Comparison of ENCODE assay signal across 8 cellular contexts in genomic region chr13:27362064-27362751, GRCh38.
DNase-seq lines count a peak whose midpoint lies in the region; ATAC-seq, FAIRE-seq and TF ChIP-seq lines count a peak whose summit lies in the region.

No MANE protein-coding gene starts in this region.

- H3K14ac ChIP-seq in neuronal stem cell (ENCODE audit: low read length): no peak overlapping the region

- H3K4me2 ChIP-seq in neuronal stem cell (ENCODE audit: insufficient read depth, low read length, poor library complexity, severe bottlenecking): peak overlapping the region; percentile 72

- no peak overlapping the region for H2BK120ac ChIP-seq in neuronal stem cell (ENCODE audit: low read depth, low read length)

- H3K4me1 ChIP-seq in RWPE2 (ENCODE audit: insufficient read depth, poor library complexity, severe bottlenecking) (no peaks in the 10 kb centered on the region), neuronal stem cell (ENCODE audit: control insufficient read depth in 2 of 2, insufficient read depth in 1 of 2, low read depth in 1 of 2, low read length in 2 of 2) (peaks cover 0 to 3% of the 10 kb centered on the region in 2 donors), stomach smooth muscle (ENCODE audit: control insufficient read depth, insufficient read depth, low read length) (peaks cover 12% of the 10 kb centered on the region)

- H3K27ac ChIP-seq in RWPE2 (ENCODE audit: poor library complexity, severe bottlenecking) (no peak overlapping the region), neuronal stem cell (replicated peaks; ENCODE audit: low read length) (no peak overlapping the region), stomach smooth muscle (ENCODE audit: low read length) (no peak overlapping the region)

- H2BK12ac ChIP-seq in neuronal stem cell (ENCODE audit: low read length): no peak overlapping the region

- no peak overlapping the region for H3K4ac ChIP-seq in neuronal stem cell (ENCODE audit: low read length)

- no peak overlapping the region for H4K8ac ChIP-seq in neuronal stem cell (ENCODE audit: low read depth, low read length)

- no peak overlapping the region for H3K4me3 ChIP-seq in Jurkat, Clone E6-1 (ENCODE audit: low read length)
- peak overlapping the region; percentile 21 for H3K4me3 ChIP-seq in RWPE2 (ENCODE audit: severe bottlenecking)
- H3K4me3 ChIP-seq in neuronal stem cell (ENCODE audit: low read length in 2 of 2): peak overlapping the region; percentile 46 to 79
- peak overlapping the region; percentile 63 to 79 for H3K4me3 ChIP-seq in stomach smooth muscle (ENCODE audit: low read length in 2 of 2)

- H3K27me3 ChIP-seq in RWPE2 (ENCODE audit: insufficient read depth, poor library complexity, severe bottlenecking): no peaks in the 10 kb centered on the region
- H3K27me3 ChIP-seq in neuronal stem cell (ENCODE audit: control insufficient read depth in 3 of 3, insufficient read depth in 3 of 3, low read depth in 1 of 3, low read length in 3 of 3): peaks cover 0 to 44% (median 0%) of the 10 kb centered on the region in 3 experiments
- no peaks in the 10 kb centered on the region for H3K27me3 ChIP-seq in stomach smooth muscle (ENCODE audit: control insufficient read depth in 1 of 2, insufficient read depth in 2 of 2, low read length in 2 of 2)

- H3K9me3 ChIP-seq in RWPE2 (ENCODE audit: severe bottlenecking): no peaks in the 10 kb centered on the region
- no peaks in the 10 kb centered on the region for H3K9me3 ChIP-seq in neuronal stem cell (replicated peaks in 1 of 2; ENCODE audit: control insufficient read depth in 2 of 2, insufficient read depth in 1 of 2, low read depth in 1 of 2, low read length in 2 of 2)
- no peaks in the 10 kb centered on the region for H3K9me3 ChIP-seq in stomach smooth muscle (ENCODE audit: control insufficient read depth in 2 of 2, low read length in 2 of 2)

- ATAC-seq in GM21381 (IDR thresholded peaks at IDR 0.05; ENCODE audit: unreplicated experiment) (peak; percentile 93), RWPE2 (ENCODE audit: low read depth) (peak; percentile 96)

- H2AK5ac ChIP-seq in neuronal stem cell (ENCODE audit: low read depth, low read length): no peak overlapping the region

- TF ChIP-seq CTCF in RWPE2 (IDR thresholded peaks at IDR 0.05; ENCODE audit: poor library complexity, severe bottlenecking): peak; percentile 78

- DNase-seq in DMS 273 (lab: John Stamatoyannopoulos, UW; ENCODE audit: unreplicated experiment) (peak; percentile 86), RWPE2 (ENCODE audit: low spot score) (no peak), activated gamma-delta T cell (lab: John Stamatoyannopoulos, UW) (peak; percentile 50), frontal cortex (ENCODE audit: low spot score in 2 of 2) (peak; percentile 74 to 87), neuronal stem cell (ENCODE audit: low spot score) (peak; percentile 86)
- DNase-seq in Jurkat, Clone E6-1 (ENCODE audit: low read depth, low spot score): peak; percentile 55

- no peak overlapping the region for H4K91ac ChIP-seq in neuronal stem cell (ENCODE audit: low read depth, low read length, poor library complexity)

- H3K36me3 ChIP-seq in RWPE2 (ENCODE audit: low read depth) (no peaks in the 10 kb centered on the region), neuronal stem cell (replicated peaks in 1 of 2; ENCODE audit: control insufficient read depth in 2 of 2, insufficient read depth in 2 of 2, low read length in 2 of 2) (no peaks in the 10 kb centered on the region), stomach smooth muscle (ENCODE audit: control insufficient read depth in 2 of 2, insufficient read depth in 2 of 2, low read length in 2 of 2) (no peaks in the 10 kb centered on the region)

- peak overlapping the region; percentile 74 for H3K23ac ChIP-seq in neuronal stem cell (ENCODE audit: low read depth, low read length, poor library complexity)

- peak overlapping the region; percentile 78 for H3K18ac ChIP-seq in neuronal stem cell (ENCODE audit: low read length)

- no CpG with 5 or more reads among the region's 36 CpGs for WGBS in neuronal stem cell (ENCODE audit: extremely low coverage in 2 of 2, insufficient read length in 2 of 2, insufficient replicate concordance in 1 of 2), 2 donors

- H2AFZ ChIP-seq in neuronal stem cell (ENCODE audit: low read length): peak overlapping the region; percentile 91

- no peak overlapping the region for H2BK5ac ChIP-seq in neuronal stem cell (ENCODE audit: low read length)

- no peak overlapping the region for H2BK15ac ChIP-seq in neuronal stem cell (ENCODE audit: low read length)

- FAIRE-seq in frontal cortex (lab: Jason Lieb, UNC): no peak

- H3K9ac ChIP-seq in neuronal stem cell (ENCODE audit: low read depth, low read length, poor library complexity) (peak overlapping the region; percentile 75), stomach smooth muscle (ENCODE audit: low read length in 2 of 2) (peak overlapping the region; percentile 16 to 58)

- H3K79me1 ChIP-seq in neuronal stem cell (ENCODE audit: low read depth, low read length): no peaks in the 10 kb centered on the region
